In genomic region chr17:4066210-4066609, GRCh38 we compare ENCODE assay signal across 20 cellular contexts.
"Had no signal": no experiment of that assay in that cellular context is flagged by ENCODE, and none has a peak within 500 bp of the region (broad histone marks: within the 10 kb centered on the region; RNA-seq: fewer than 3 reads in every experiment).

No MANE protein-coding gene starts in this region.

- DNase-seq: activated B cell treated with CpG ODN at 0.5 μM for 24 hours; activated CD4-positive, alpha-beta T cell treated with anti-CD3 and anti-CD28 coated beads, Interleukin-2, amount 10 ng/mL, durations not matched to agents 24 days and 14 days; activated CD8-positive, alpha-beta memory T cell treated with anti-CD3 and anti-CD28 coated beads, Interleukin-2, amount 50 U/mL, for 4 hours; activated effector memory CD4-positive, alpha-beta T cell treated with Interleukin-2 at 50 U/mL for 16 hours; activated naive CD4-positive, alpha-beta T cell treated with anti-CD3 and anti-CD28 coated beads, Interleukin-2, amount 10 ng/mL, durations not matched to agents 7 days and 5 days; activated T-cell treated with anti-CD3 and anti-CD28 coated beads, Interleukin-2, amount 50 U/mL, for 4 hours; cerebellar nuclear complex; cortex of kidney; effector CD4-positive, alpha-beta T cell; immature natural killer cell; naive thymus-derived CD4-positive, alpha-beta T cell; psoas muscle; right lobe of liver; stimulated activated CD4-positive, alpha-beta T cell treated with anti-CD3 and anti-CD28 coated beads, Interleukin-4, amount 100 ng/mL, for 24 hours; testis; upper lobe of left lung had no signal

- H3K27ac Mint-ChIP-seq: activated B cell treated with CpG ODN at 0.5 μM for 24 hours; activated CD4-positive, alpha-beta T cell treated with anti-CD3 and anti-CD28 coated beads, Interleukin-2, amount 10 ng/mL, durations not matched to agents 24 days and 14 days; activated naive CD4-positive, alpha-beta T cell treated with anti-CD3 and anti-CD28 coated beads, Interleukin-2, amount 10 ng/mL, durations not matched to agents 7 days and 5 days; memory B cell; stimulated activated memory B cell treated with anti-CD40 and anti-IgM and Interleukin-4, amounts not matched to agents 10 μg/mL and 1 μg/mL and 100 μg/mL, for 72 hours had no signal

- ATAC-seq: activated T-cell treated with anti-CD3 and anti-CD28 coated beads, Interleukin-2, amount 50 U/mL, for 4 hours; esophagus mucosa; gastroesophageal sphincter; naive thymus-derived CD4-positive, alpha-beta T cell; psoas muscle; right lobe of liver; stimulated activated memory B cell treated with anti-CD40 and anti-IgM and Interleukin-4, amounts not matched to agents 10 μg/mL and 1 μg/mL and 100 μg/mL, for 72 hours had no signal

- H3K4me3 Mint-ChIP-seq: activated B cell treated with CpG ODN at 0.5 μM for 24 hours; activated CD4-positive, alpha-beta T cell treated with anti-CD3 and anti-CD28 coated beads, Interleukin-2, amount 10 ng/mL, durations not matched to agents 24 days and 14 days; activated naive CD4-positive, alpha-beta T cell treated with anti-CD3 and anti-CD28 coated beads, Interleukin-2, amount 10 ng/mL, durations not matched to agents 7 days and 5 days; activated T-cell treated with anti-CD3 and anti-CD28 coated beads, Interleukin-2, amount 50 U/mL, for 4 hours; immature natural killer cell; memory B cell; naive thymus-derived CD4-positive, alpha-beta T cell; stimulated activated memory B cell treated with anti-CD40 and anti-IgM and Interleukin-4, amounts not matched to agents 10 μg/mL and 1 μg/mL and 100 μg/mL, for 72 hours had no signal

- H3K27me3 Mint-ChIP-seq: activated B cell treated with CpG ODN at 0.5 μM for 24 hours; activated CD4-positive, alpha-beta T cell treated with anti-CD3 and anti-CD28 coated beads, Interleukin-2, amount 10 ng/mL, durations not matched to agents 24 days and 14 days; activated naive CD4-positive, alpha-beta T cell treated with anti-CD3 and anti-CD28 coated beads, Interleukin-2, amount 10 ng/mL, durations not matched to agents 7 days and 5 days; memory B cell; naive thymus-derived CD4-positive, alpha-beta T cell; stimulated activated memory B cell treated with anti-CD40 and anti-IgM and Interleukin-4, amounts not matched to agents 10 μg/mL and 1 μg/mL and 100 μg/mL, for 72 hours had no signal

- H3K4me1 Mint-ChIP-seq: activated B cell treated with CpG ODN at 0.5 μM for 24 hours; activated CD4-positive, alpha-beta T cell treated with anti-CD3 and anti-CD28 coated beads, Interleukin-2, amount 10 ng/mL, durations not matched to agents 24 days and 14 days; activated naive CD4-positive, alpha-beta T cell treated with anti-CD3 and anti-CD28 coated beads, Interleukin-2, amount 10 ng/mL, durations not matched to agents 7 days and 5 days; immature natural killer cell; memory B cell; naive thymus-derived CD4-positive, alpha-beta T cell; stimulated activated memory B cell treated with anti-CD40 and anti-IgM and Interleukin-4, amounts not matched to agents 10 μg/mL and 1 μg/mL and 100 μg/mL, for 72 hours had no signal

- H3K9me3 Mint-ChIP-seq: activated B cell treated with CpG ODN at 0.5 μM for 24 hours; activated CD4-positive, alpha-beta T cell treated with anti-CD3 and anti-CD28 coated beads, Interleukin-2, amount 10 ng/mL, durations not matched to agents 24 days and 14 days; activated naive CD4-positive, alpha-beta T cell treated with anti-CD3 and anti-CD28 coated beads, Interleukin-2, amount 10 ng/mL, durations not matched to agents 7 days and 5 days; activated T-cell treated with anti-CD3 and anti-CD28 coated beads, Interleukin-2, amount 50 U/mL, for 4 hours; immature natural killer cell; memory B cell; naive thymus-derived CD4-positive, alpha-beta T cell; stimulated activated memory B cell treated with anti-CD40 and anti-IgM and Interleukin-4, amounts not matched to agents 10 μg/mL and 1 μg/mL and 100 μg/mL, for 72 hours had no signal
